Comparison of ENCODE assay signal across 8 cellular contexts in the genomic region with DNA sequence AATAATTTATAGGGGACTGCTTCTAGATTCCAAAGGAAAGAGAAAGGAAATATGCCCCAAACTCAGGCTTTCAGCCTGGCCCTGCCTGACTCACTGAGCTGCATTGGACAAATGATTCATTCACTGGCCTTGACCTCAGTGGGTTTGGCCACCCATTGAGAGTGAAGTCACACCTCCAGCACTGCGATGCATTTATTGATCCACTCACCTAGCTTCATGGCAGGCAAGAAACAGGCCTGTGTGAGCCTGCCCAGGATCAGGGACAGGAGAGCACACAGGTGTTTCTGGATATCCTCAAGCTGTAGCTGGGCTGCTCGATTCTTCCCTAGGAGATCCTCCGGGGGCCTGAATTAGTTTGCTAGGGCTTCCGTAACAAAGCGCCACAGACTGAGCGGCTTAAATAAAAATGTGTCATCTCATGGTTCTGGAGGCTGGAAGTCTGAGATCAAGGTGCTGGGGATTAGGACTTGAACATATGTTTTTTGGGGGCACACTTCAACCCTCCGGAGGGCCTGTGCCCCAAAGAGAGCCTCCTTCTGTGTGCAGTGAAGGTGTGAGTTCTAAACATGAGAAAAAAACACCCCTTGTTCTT. TPM values are rescaled to one million over a fixed set of nuclear protein-coding genes. Genes with fewer than 3 reads are reported as not detected.
DNase-seq lines count a peak whose midpoint lies in the region; ATAC-seq, FAIRE-seq and TF ChIP-seq lines count a peak whose summit lies in the region.

No MANE protein-coding gene starts in this region.

- no peak overlapping the region for H3K4me2 ChIP-seq in OCI-LY7 (ENCODE audit: low read length)
- peak overlapping the region; percentile 54 for H3K4me2 ChIP-seq in endothelial cell of umbilical vein (ENCODE audit: insufficient read depth, low read length)

- H3K27ac ChIP-seq in OCI-LY7 (ENCODE audit: low read depth, low read length, poor library complexity, severe bottlenecking) (no peak overlapping the region), endothelial cell of umbilical vein (ENCODE audit: insufficient read depth, low read depth, low read length) (peak overlapping the region; percentile 85), psoas muscle (peak overlapping the region; percentile 79)

- H3K9me2 ChIP-seq in OCI-LY7 (ENCODE audit: insufficient read depth, low read length): no peaks in the 10 kb centered on the region

- H3K9ac ChIP-seq in endothelial cell of umbilical vein (replicated peaks; ENCODE audit: extremely low read depth, insufficient read depth, low read length): peak overlapping the region; percentile 37

- no peak for TF ChIP-seq CTCF in OCI-LY7 (conservative IDR thresholded peaks at IDR 0.05; ENCODE audit: low read length)
- TF ChIP-seq CTCF in endothelial cell of umbilical vein (IDR thresholded peaks at IDR 0.05; ENCODE audit: extremely low read depth in 1 of 2, insufficient read depth in 1 of 2, low read depth in 1 of 2, low read length in 2 of 2): no peak
- no peak for TF ChIP-seq CTCF in psoas muscle (IDR thresholded peaks at IDR 0.05)

- H3K9me1 ChIP-seq in endothelial cell of umbilical vein (replicated peaks; ENCODE audit: control insufficient read depth, extremely low read depth, insufficient read depth, low read length): no peaks in the 10 kb centered on the region

- H4K20me1 ChIP-seq in OCI-LY7 (ENCODE audit: insufficient read depth, low read length) (no peaks in the 10 kb centered on the region), endothelial cell of umbilical vein (replicated peaks; ENCODE audit: control insufficient read depth, extremely low read depth, insufficient read depth, low read length) (no peaks in the 10 kb centered on the region)

- H3K36me3 ChIP-seq in OCI-LY7 (ENCODE audit: insufficient read depth, low read length) (no peaks in the 10 kb centered on the region), endothelial cell of umbilical vein (ENCODE audit: control insufficient read depth in 2 of 2, extremely low read depth in 1 of 2, insufficient read depth in 2 of 2, low read length in 2 of 2) (no peaks in the 10 kb centered on the region), psoas muscle (ENCODE audit: insufficient read depth in 1 of 2, low read depth in 1 of 2) (no peaks in the 10 kb centered on the region)

- TF ChIP-seq POLR2A in endothelial cell of umbilical vein (IDR thresholded peaks at IDR 0.05; ENCODE audit: low read depth, low read length): no peak
- TF ChIP-seq POLR2A in GM18505 (IDR thresholded peaks at IDR 0.05; ENCODE audit: borderline replicate concordance, extremely low read depth, insufficient read depth, insufficient read length): no peak

- 84 to 86% (median 86%) methylated on average over 7 of the region's 7 CpGs for whole genome bisulfite sequencing in psoas muscle, 3 donors

- FAIRE-seq in endothelial cell of umbilical vein (lab: Jason Lieb, UNC): peak; percentile 88

- H3K4me1 ChIP-seq in OCI-LY7 (ENCODE audit: insufficient read depth, low read length, poor library complexity, severe bottlenecking) (peaks cover 14% of the 10 kb centered on the region), endothelial cell of umbilical vein (ENCODE audit: control insufficient read depth, extremely low read depth, insufficient read depth, low read length) (peaks cover 21% of the 10 kb centered on the region), psoas muscle (peaks cover 34% of the 10 kb centered on the region)

- H2AFZ ChIP-seq in OCI-LY7 (ENCODE audit: low read length): peak overlapping the region; percentile 76; the same call in 1 of the 2 replicates
- no peak overlapping the region for H2AFZ ChIP-seq in endothelial cell of umbilical vein (ENCODE audit: low read depth, low read length)

- no peak overlapping the region for H3K4me3 ChIP-seq in OCI-LY7 (ENCODE audit: low read depth, low read length, poor library complexity, severe bottlenecking)
- H3K4me3 ChIP-seq in endothelial cell of umbilical vein (replicated peaks in 1 of 3; ENCODE audit: insufficient read depth in 1 of 3, low read depth in 1 of 3, low read length in 3 of 3): no peak overlapping the region
- H3K4me3 ChIP-seq in psoas muscle: no peak overlapping the region

- H3K79me2 ChIP-seq in OCI-LY7 (ENCODE audit: insufficient read depth, low read depth, low read length): no peaks in the 10 kb centered on the region
- H3K79me2 ChIP-seq in endothelial cell of umbilical vein (ENCODE audit: control insufficient read depth, insufficient read depth, low read length): no peaks in the 10 kb centered on the region

- dilution Hi-C loops in endothelial cell of umbilical vein (cut with MboI; ENCODE audit: extremely low pct_ligation_motif_present, low sequenced_read_pairs): no loop called here

- POLR2A ChIA-PET in OCI-LY7 (lab: Charles Lee) (interaction anchor here (0.7 to 1.4 kb wide), 3 partner anchors 13 to 58 kb away, joined by 3 to 7 read pairs (median 4); no protein-coding TSS in a partner anchor), endothelial cell of umbilical vein (lab: Charles Lee) (interaction anchor here (1.3 kb wide), 1 partner anchor 12 kb away, joined by 3 read pairs; no protein-coding TSS in a partner anchor)

- H3K27me3 ChIP-seq in endothelial cell of umbilical vein (ENCODE audit: control insufficient read depth in 2 of 2, insufficient read depth in 2 of 2, low read length in 2 of 2) (no peaks in the 10 kb centered on the region), psoas muscle (ENCODE audit: insufficient read depth in 3 of 3, low read length in 2 of 3) (no peaks in the 10 kb centered on the region)

- ATAC-seq in psoas muscle (peak; percentile 48 to 57 (median 55)), HG03457 (IDR thresholded peaks at IDR 0.05; ENCODE audit: unreplicated experiment) (no peak), GM18505 (IDR thresholded peaks at IDR 0.05; ENCODE audit: unreplicated experiment) (no peak)

- intact Hi-C loops in OCI-LY7 (cut with micrococcal nuclease; ENCODE audit: unreplicated experiment) (no loop called here), endothelial cell of umbilical vein (cut with micrococcal nuclease) (loop anchor here (1.0 to 10.0 kb wide), 3 partner anchors 11 to 986 kb away; no protein-coding TSS in a partner anchor), psoas muscle (cut with DNase I) (no loop called here)

- H3K9me3 ChIP-seq in OCI-LY7 (ENCODE audit: low read length): no peaks in the 10 kb centered on the region
- no peaks in the 10 kb centered on the region for H3K9me3 ChIP-seq in endothelial cell of umbilical vein (replicated peaks; ENCODE audit: control insufficient read depth, insufficient read depth, low read length)
- no peaks in the 10 kb centered on the region for H3K9me3 ChIP-seq in psoas muscle

- BruUV-seq in OCI-LY7 (replicated peaks; lab: Mats Ljungman, UMichigan) (no TSS peak), endothelial cell of umbilical vein (replicated peaks; lab: Mats Ljungman, UMichigan) (no TSS peak)

- CTCF ChIA-PET in OCI-LY7 (lab: Charles Lee; ENCODE audit: unreplicated experiment) (no interaction called here), endothelial cell of umbilical vein (lab: Charles Lee) (interaction anchor here (0.7 to 2.8 kb wide), 8 partner anchors 10 to 153 kb away, joined by 3 to 15 read pairs (median 4); no protein-coding TSS in a partner anchor)

- DNase-seq in EL (peak; percentile 90), OCI-LY7 (ENCODE audit: low spot score) (no peak), endothelial cell of umbilical vein (ENCODE audit: low read depth, low spot score) (peak; percentile 65), psoas muscle (peak; percentile 57 to 59), C1 segment of cervical spinal cord (lab: John Stamatoyannopoulos, UW) (no peak), anterior cingulate cortex (lab: John Stamatoyannopoulos, UW) (no peak)

TF ChIP-seq in endothelial cell of umbilical vein, 7 proteins besides CTCF, POLR2A, EP300 and RAD21:
- TF ChIP-seq FOS (IDR thresholded peaks at IDR 0.05; ENCODE audit: borderline replicate concordance, insufficient read depth, low read length): peak; percentile 95
- peak; percentile 66 for TF ChIP-seq JUN (IDR thresholded peaks at IDR 0.05; ENCODE audit: borderline replicate concordance, insufficient read depth, insufficient read length, low read depth)
- TF ChIP-seq POLR2AphosphoS5 (IDR thresholded peaks at IDR 0.05; ENCODE audit: insufficient read depth, low read depth, low read length): no peak

RNA-seq across cellular contexts. Expression of a gene that starts 7.3 kb away (rescaled TPM):
- 5.3 and 7.0 TPM in 2 replicates for total RNA-seq in OCI-LY7 (2014; rRNA removed; shearing (Covaris generic))
- total RNA-seq in OCI-LY7 (2022): 4.5 and 5.3 TPM in 2 replicates
- 36.1 and 46.5 TPM in 2 replicates for total RNA-seq in endothelial cell of umbilical vein
- polyA plus RNA-seq in endothelial cell of umbilical vein: 157 and 196 TPM in 2 replicates
- 146 and 177 TPM in 2 replicates for polyA plus RNA-seq in endothelial cell of umbilical vein (2011; cell fraction: cytosol; rRNA removed)
- 244 and 322 TPM in 2 replicates for polyA plus RNA-seq in endothelial cell of umbilical vein (2011; cell fraction: nucleus; rRNA removed)
- polyA plus RNA-seq in endothelial cell of umbilical vein (2012): 129 and 131 TPM in 2 replicates
- polyA minus RNA-seq in endothelial cell of umbilical vein: 107 and 126 TPM in 2 replicates
- 130 TPM for polyA minus RNA-seq in endothelial cell of umbilical vein (2011; cell fraction: cytosol; rRNA and poly(A)+ RNA removed)
- polyA minus RNA-seq in endothelial cell of umbilical vein (2011; cell fraction: nucleus; rRNA and poly(A)+ RNA removed): 151 and 252 TPM in 2 replicates
- total RNA-seq in psoas muscle: 100 to 1,000 TPM in 3 of 4 donors, 10 to 100 TPM in 1; 89.0 to 287 (median 164) TPM
- 100 to 1,000 TPM in 2 of 3 donors, 10 to 100 TPM in 1; 81.8 to 258 (median 141) TPM for polyA plus RNA-seq in psoas muscle

RNA-seq across cellular contexts. Expression of a gene that starts 55.7 kb away (rescaled TPM):
- total RNA-seq in OCI-LY7 (2014; rRNA removed; shearing (Covaris generic)): 101 and 125 TPM in 2 replicates
- total RNA-seq in OCI-LY7 (2022): 178 and 201 TPM in 2 replicates
- total RNA-seq in endothelial cell of umbilical vein: 105 and 118 TPM in 2 replicates
- polyA plus RNA-seq in endothelial cell of umbilical vein: 109 and 115 TPM in 2 replicates
- polyA plus RNA-seq in endothelial cell of umbilical vein (2011; cell fraction: cytosol; rRNA removed): 84.9 and 98.4 TPM in 2 replicates
- polyA plus RNA-seq in endothelial cell of umbilical vein (2011; cell fraction: nucleus; rRNA removed): 63.2 and 75.9 TPM in 2 replicates
- 101 and 105 TPM in 2 replicates for polyA plus RNA-seq in endothelial cell of umbilical vein (2012)
- 189 and 212 TPM in 2 replicates for polyA minus RNA-seq in endothelial cell of umbilical vein
- polyA minus RNA-seq in endothelial cell of umbilical vein (2011; cell fraction: cytosol; rRNA and poly(A)+ RNA removed): 41.4 TPM
- polyA minus RNA-seq in endothelial cell of umbilical vein (2011; cell fraction: nucleus; rRNA and poly(A)+ RNA removed): 62.9 and 76.6 TPM in 2 replicates
- total RNA-seq in psoas muscle: 10 to 100 TPM; 49.9 to 86.5 (median 53.7) TPM
- polyA plus RNA-seq in psoas muscle: 100 to 1,000 TPM in 1 of 3 donors, 10 to 100 TPM in 2; 50.5 to 116 (median 60.1) TPM

Comparison
In these comparisons a context has a peak if more than half of its experiments do, and no peak if none do; other contexts are left out.
1. DNase-seq: peak in EL (single experiment), endothelial cell of umbilical vein (single experiment) and psoas muscle (2 of 2); none in OCI-LY7 (single experiment), C1 segment of cervical spinal cord (0 of 14) and anterior cingulate cortex (0 of 58).
2. ATAC-seq: peak in psoas muscle (4 of 4); none in HG03457 (single experiment) and GM18505 (single experiment).